Comparison of ENCODE assay signal across 8 cellular contexts in genomic region chr14:22303589-22304195, GRCh38.
DNase-seq lines count a peak whose midpoint lies in the region; ATAC-seq, FAIRE-seq and TF ChIP-seq lines count a peak whose summit lies in the region.

No MANE protein-coding gene starts in this region.

- FAIRE-seq in G401.6 (lab: Jason Lieb, UNC): peak; percentile 94

- no peak for ATAC-seq in GM19455 (IDR thresholded peaks at IDR 0.05; ENCODE audit: unreplicated experiment)

- POLR2A ChIA-PET in RWPE1 (lab: Yijun Ruan, JAX; ENCODE audit: low non-redundant PET): no interaction called here

- DNase-seq in RWPE1 (ENCODE audit: low spot score): no peak
- peak; percentile 8 for DNase-seq in fibroblast of peridontal ligament (ENCODE audit: extremely low read depth)
- no peak for DNase-seq in midbrain (lab: John Stamatoyannopoulos, UW)
- DNase-seq in NCI-H2081 treated with DMSO at 0.1 percent for 48 hours (lab: John Stamatoyannopoulos, UW): no peak
- DNase-seq in NCI-H226: no peak

- H3K27ac ChIP-seq in 22Rv1 (no peak overlapping the region), RWPE1 (no peak overlapping the region)

- TF ChIP-seq CTCF in 22Rv1 (IDR thresholded peaks at IDR 0.05): peak; percentile 81
- TF ChIP-seq CTCF in RWPE1 (conservative IDR thresholded peaks at IDR 0.05; ENCODE audit: low read depth): peak; percentile 49

- CTCF ChIA-PET in RWPE1 (lab: Yijun Ruan, JAX): interaction anchor here (0.6 to 0.7 kb wide), 2 partner anchors 29 to 87 kb away, joined by 3 to 5 read pairs; no protein-coding TSS in a partner anchor
